Comparison of ENCODE assay signal across 8 cellular contexts in genomic region chr6:110682460-110682853, GRCh38.
A peak's percentile ranks its signal among the peaks of the same experiment; 100 is the strongest.
DNase-seq lines count a peak whose midpoint lies in the region; ATAC-seq, FAIRE-seq and TF ChIP-seq lines count a peak whose summit lies in the region.

No MANE protein-coding gene starts in this region.

- peaks cover 7% of the 10 kb centered on the region for H3K4me1 ChIP-seq in mucosa of descending colon (ENCODE audit: low read depth)

- no peaks in the 10 kb centered on the region for H3K9me3 ChIP-seq in mucosa of descending colon

- FAIRE-seq in endometrium (lab: Jason Lieb, UNC) = peak; percentile 50

- intact Hi-C loops in mucosa of descending colon (cut with DNase I, micrococcal nuclease) = loop anchor here (5.0 to 10.0 kb wide), 3 partner anchors 132 to 272 kb away; partner anchors contain the start of genes CDK19 (in 1 of the 2) and GTF3C6 (in 1 of the 2)

- peak; percentile 26 for TF ChIP-seq CTCF in mucosa of descending colon (IDR thresholded peaks at IDR 0.05)

- no peaks in the 10 kb centered on the region for H3K36me3 ChIP-seq in mucosa of descending colon (ENCODE audit: low read depth)

- ATAC-seq in GM19438 (IDR thresholded peaks at IDR 0.05; ENCODE audit: low read depth, unreplicated experiment) (peak; percentile 94), HG03460 (IDR thresholded peaks at IDR 0.05; ENCODE audit: unreplicated experiment) (peak; percentile 96), mucosa of descending colon (peak; percentile 99)

- DNase-seq in COR-L47 (lab: John Stamatoyannopoulos, UW) (peak; percentile 46), NCI-H526 (lab: John Stamatoyannopoulos, UW) (peak; percentile 67 to 94), mucosa of descending colon (peak in 1 of 3 donors; percentile 92)
- DNase-seq in activated CD4-positive, alpha-beta T cell treated with anti-CD3 and anti-CD28 coated beads, Interleukin-2, amount 50 U/mL, for 1 hour = peak; percentile 42
- DNase-seq in stimulated activated naive CD4-positive, alpha-beta T cell (lab: John Stamatoyannopoulos, UW) = peak in 5 of 6 experiments; percentile 49 to 81 (median 66)

- H3K4me3 ChIP-seq in mucosa of descending colon = no peak overlapping the region
